1 cellular context compared by ENCODE assay signal in genomic region chr2:85706604-85707296, GRCh38.
TF ChIP-seq lines count a peak whose summit lies in the region.

No MANE protein-coding gene starts in this region.

TF ChIP-seq in H1, 55 proteins besides CTCF, POLR2A, EP300 and RAD21 (continued from another document):
- TF ChIP-seq EGR1 (IDR thresholded peaks at IDR 0.05; ENCODE audit: borderline replicate concordance, low read depth, low read length) (no peak), SP1 (IDR thresholded peaks at IDR 0.05; ENCODE audit: low read depth, low read length) (no peak), ATF3 (IDR thresholded peaks at IDR 0.05; ENCODE audit: insufficient read depth, low read depth, low read length) (no peak), CHD2 (IDR thresholded peaks at IDR 0.05; ENCODE audit: low read length) (no peak), SIRT6 (IDR thresholded peaks at IDR 0.05; ENCODE audit: low read length) (no peak), TAF1 (IDR thresholded peaks at IDR 0.05; ENCODE audit: low read depth, low read length) (no peak)
- TF ChIP-seq, protein P1, sequence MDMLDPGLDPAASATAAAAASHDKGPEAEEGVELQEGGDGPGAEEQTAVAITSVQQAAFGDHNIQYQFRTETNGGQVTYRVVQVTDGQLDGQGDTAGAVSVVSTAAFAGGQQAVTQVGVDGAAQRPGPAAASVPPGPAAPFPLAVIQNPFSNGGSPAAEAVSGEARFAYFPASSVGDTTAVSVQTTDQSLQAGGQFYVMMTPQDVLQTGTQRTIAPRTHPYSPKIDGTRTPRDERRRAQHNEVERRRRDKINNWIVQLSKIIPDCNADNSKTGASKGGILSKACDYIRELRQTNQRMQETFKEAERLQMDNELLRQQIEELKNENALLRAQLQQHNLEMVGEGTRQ (IDR thresholded peaks at IDR 0.05; ENCODE audit: low read length): no peak
- TF ChIP-seq, protein P2, sequence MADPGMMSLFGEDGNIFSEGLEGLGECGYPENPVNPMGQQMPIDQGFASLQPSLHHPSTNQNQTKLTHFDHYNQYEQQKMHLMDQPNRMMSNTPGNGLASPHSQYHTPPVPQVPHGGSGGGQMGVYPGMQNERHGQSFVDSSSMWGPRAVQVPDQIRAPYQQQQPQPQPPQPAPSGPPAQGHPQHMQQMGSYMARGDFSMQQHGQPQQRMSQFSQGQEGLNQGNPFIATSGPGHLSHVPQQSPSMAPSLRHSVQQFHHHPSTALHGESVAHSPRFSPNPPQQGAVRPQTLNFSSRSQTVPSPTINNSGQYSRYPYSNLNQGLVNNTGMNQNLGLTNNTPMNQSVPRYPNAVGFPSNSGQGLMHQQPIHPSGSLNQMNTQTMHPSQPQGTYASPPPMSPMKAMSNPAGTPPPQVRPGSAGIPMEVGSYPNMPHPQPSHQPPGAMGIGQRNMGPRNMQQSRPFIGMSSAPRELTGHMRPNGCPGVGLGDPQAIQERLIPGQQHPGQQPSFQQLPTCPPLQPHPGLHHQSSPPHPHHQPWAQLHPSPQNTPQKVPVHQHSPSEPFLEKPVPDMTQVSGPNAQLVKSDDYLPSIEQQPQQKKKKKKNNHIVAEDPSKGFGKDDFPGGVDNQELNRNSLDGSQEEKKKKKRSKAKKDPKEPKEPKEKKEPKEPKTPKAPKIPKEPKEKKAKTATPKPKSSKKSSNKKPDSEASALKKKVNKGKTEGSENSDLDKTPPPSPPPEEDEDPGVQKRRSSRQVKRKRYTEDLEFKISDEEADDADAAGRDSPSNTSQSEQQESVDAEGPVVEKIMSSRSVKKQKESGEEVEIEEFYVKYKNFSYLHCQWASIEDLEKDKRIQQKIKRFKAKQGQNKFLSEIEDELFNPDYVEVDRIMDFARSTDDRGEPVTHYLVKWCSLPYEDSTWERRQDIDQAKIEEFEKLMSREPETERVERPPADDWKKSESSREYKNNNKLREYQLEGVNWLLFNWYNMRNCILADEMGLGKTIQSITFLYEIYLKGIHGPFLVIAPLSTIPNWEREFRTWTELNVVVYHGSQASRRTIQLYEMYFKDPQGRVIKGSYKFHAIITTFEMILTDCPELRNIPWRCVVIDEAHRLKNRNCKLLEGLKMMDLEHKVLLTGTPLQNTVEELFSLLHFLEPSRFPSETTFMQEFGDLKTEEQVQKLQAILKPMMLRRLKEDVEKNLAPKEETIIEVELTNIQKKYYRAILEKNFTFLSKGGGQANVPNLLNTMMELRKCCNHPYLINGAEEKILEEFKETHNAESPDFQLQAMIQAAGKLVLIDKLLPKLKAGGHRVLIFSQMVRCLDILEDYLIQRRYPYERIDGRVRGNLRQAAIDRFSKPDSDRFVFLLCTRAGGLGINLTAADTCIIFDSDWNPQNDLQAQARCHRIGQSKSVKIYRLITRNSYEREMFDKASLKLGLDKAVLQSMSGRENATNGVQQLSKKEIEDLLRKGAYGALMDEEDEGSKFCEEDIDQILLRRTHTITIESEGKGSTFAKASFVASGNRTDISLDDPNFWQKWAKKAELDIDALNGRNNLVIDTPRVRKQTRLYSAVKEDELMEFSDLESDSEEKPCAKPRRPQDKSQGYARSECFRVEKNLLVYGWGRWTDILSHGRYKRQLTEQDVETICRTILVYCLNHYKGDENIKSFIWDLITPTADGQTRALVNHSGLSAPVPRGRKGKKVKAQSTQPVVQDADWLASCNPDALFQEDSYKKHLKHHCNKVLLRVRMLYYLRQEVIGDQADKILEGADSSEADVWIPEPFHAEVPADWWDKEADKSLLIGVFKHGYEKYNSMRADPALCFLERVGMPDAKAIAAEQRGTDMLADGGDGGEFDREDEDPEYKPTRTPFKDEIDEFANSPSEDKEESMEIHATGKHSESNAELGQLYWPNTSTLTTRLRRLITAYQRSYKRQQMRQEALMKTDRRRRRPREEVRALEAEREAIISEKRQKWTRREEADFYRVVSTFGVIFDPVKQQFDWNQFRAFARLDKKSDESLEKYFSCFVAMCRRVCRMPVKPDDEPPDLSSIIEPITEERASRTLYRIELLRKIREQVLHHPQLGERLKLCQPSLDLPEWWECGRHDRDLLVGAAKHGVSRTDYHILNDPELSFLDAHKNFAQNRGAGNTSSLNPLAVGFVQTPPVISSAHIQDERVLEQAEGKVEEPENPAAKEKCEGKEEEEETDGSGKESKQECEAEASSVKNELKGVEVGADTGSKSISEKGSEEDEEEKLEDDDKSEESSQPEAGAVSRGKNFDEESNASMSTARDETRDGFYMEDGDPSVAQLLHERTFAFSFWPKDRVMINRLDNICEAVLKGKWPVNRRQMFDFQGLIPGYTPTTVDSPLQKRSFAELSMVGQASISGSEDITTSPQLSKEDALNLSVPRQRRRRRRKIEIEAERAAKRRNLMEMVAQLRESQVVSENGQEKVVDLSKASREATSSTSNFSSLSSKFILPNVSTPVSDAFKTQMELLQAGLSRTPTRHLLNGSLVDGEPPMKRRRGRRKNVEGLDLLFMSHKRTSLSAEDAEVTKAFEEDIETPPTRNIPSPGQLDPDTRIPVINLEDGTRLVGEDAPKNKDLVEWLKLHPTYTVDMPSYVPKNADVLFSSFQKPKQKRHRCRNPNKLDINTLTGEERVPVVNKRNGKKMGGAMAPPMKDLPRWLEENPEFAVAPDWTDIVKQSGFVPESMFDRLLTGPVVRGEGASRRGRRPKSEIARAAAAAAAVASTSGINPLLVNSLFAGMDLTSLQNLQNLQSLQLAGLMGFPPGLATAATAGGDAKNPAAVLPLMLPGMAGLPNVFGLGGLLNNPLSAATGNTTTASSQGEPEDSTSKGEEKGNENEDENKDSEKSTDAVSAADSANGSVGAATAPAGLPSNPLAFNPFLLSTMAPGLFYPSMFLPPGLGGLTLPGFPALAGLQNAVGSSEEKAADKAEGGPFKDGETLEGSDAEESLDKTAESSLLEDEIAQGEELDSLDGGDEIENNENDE (IDR thresholded peaks at IDR 0.05; ENCODE audit: insufficient replicate concordance, low read length): no peak
